In the genomic region with DNA sequence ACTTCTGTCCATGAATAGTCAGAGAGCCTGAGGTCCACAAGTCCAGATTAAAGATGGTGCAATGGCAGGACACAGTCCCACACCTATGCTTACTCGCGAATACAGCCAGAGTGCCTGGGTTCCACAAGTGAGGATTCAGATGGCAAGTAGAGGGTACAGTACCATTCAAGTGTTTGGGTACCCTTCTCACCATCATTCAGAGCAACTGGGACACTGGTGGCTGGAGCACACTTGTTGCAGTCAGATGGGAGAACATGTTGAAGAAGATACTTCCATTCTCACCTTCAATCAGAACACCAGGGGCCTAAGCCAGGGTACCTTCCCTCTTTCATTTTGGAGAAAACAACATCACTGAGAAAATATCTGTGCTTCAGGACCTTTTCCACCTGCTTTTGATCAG, we compare ENCODE assay signal across 35 cellular contexts.
"Had no signal": no experiment of that assay in that cellular context is flagged by ENCODE, and none has a peak within 500 bp of the region (broad histone marks: within the 10 kb centered on the region; RNA-seq: fewer than 3 reads in every experiment).

No MANE protein-coding gene starts in this region.

- H3K36me3 ChIP-seq: adrenal gland, brain microvascular endothelial cell, breast epithelium had no signal

- H3K27ac ChIP-seq: adrenal gland, body of pancreas, brain microvascular endothelial cell, breast epithelium, VCaP had no signal

- DNase-seq: activated B cell treated with CpG ODN at 0.5 μM for 24 hours; activated CD4-positive, alpha-beta memory T cell treated with anti-CD3 and anti-CD28 coated beads for 36 hours; activated CD4-positive, alpha-beta T cell treated with anti-CD3 and anti-CD28 coated beads for 36 hours; activated CD4-positive, alpha-beta T cell treated with anti-CD3 and anti-CD28 coated beads for 48 hours; activated CD4-positive, alpha-beta T cell treated with anti-CD3 and anti-CD28 coated beads, Interleukin-2, amount 50 U/mL, for 1 hour; activated CD4-positive, alpha-beta T cell treated with anti-CD3 and anti-CD28 coated beads, Interleukin-2, amount 50 U/mL, for 4 hours; activated CD4-positive, CD25-positive, alpha-beta regulatory T cell treated with anti-CD3 and anti-CD28 coated beads, Interleukin-2, amount 50 U/mL, for 72 hours; activated CD8-positive, alpha-beta memory T cell treated with anti-CD3 and anti-CD28 coated beads, Interleukin-2, amount 50 U/mL, for 4 hours; activated CD8-positive, alpha-beta T cell treated with anti-CD3 and anti-CD28 coated beads for 36 hours; activated effector memory CD4-positive, alpha-beta T cell treated with anti-CD3 and anti-CD28 coated beads, Interleukin-2, amount 50 U/mL, for 16 hours; activated gamma-delta T cell treated with Interleukin-2 at 50 U/mL for 16 hours; activated naive CD4-positive, alpha-beta T cell; activated naive CD4-positive, alpha-beta T cell treated with anti-CD3 and anti-CD28 coated beads for 36 hours; activated naive CD4-positive, alpha-beta T cell treated with anti-CD3 and anti-CD28 coated beads, Interleukin-2, amount 50 U/mL, for 16 hours; activated naive CD8-positive, alpha-beta T cell treated with anti-CD3 and anti-CD28 coated beads for 36 hours; activated T-cell treated with anti-CD3 and anti-CD28 coated beads for 4 hours; activated T-cell treated with anti-CD3 and anti-CD28 coated beads, Interleukin-2, amount 50 U/mL, for 1 hour; activated T-cell treated with anti-CD3 and anti-CD28 coated beads, Interleukin-2, amount 50 U/mL, for 4 hours; activated T-cell treated with anti-CD3 and anti-CD28 coated beads, Interleukin-2, amount 50 U/mL, for 72 hours; adrenal gland; amniotic stem cell; aorta; body of pancreas; brain microvascular endothelial cell; central memory CD4-positive, alpha-beta T cell; T-helper 1 cell; T-helper 2 cell; T-helper 9 cell had no signal

- H3K4me3 Mint-ChIP-seq: activated B cell treated with CpG ODN at 0.5 μM for 24 hours; activated CD4-positive, alpha-beta memory T cell treated with anti-CD3 and anti-CD28 coated beads for 36 hours; activated CD4-positive, alpha-beta T cell treated with anti-CD3 and anti-CD28 coated beads for 36 hours; activated CD8-positive, alpha-beta T cell treated with anti-CD3 and anti-CD28 coated beads for 36 hours; activated naive CD4-positive, alpha-beta T cell treated with anti-CD3 and anti-CD28 coated beads for 36 hours; activated naive CD8-positive, alpha-beta T cell treated with anti-CD3 and anti-CD28 coated beads for 36 hours; activated T-cell treated with anti-CD3 and anti-CD28 coated beads, Interleukin-2, amount 50 U/mL, for 4 hours; activated T-cell treated with anti-CD3 and anti-CD28 coated beads, Interleukin-2, amount 50 U/mL, for 72 hours; activated T-helper 1 cell treated with anti-CD3 and anti-CD28 coated beads, Interleukin-12 subunit alpha, Interleukin-12 subunit beta, Interleukin-2, Interleukin-4 antibody, amounts not matched to agents 30 ng/mL and 10 ng/mL and 1 ng/mL, durations not matched to agents 14 hours and 24 hours and 36 hours; activated T-helper 17 cell treated with anti-CD3 and anti-CD28 coated beads, Interleukin-2, amount 50 U/mL, for 72 hours; T-helper 1 cell treated with Interleukin-12 subunit alpha and Interleukin-12 subunit beta and Interleukin-4 antibody, amounts not matched to agents 30 μg/mL and 1 μg/mL, for 36 hours; T-helper 2 cell treated with Interferon-gamma antibody and Interleukin-4, amounts not matched to agents 5 μg/mL and 100 μg/mL, for 36 hours had no signal

- H3K9me3 Mint-ChIP-seq: activated CD4-positive, alpha-beta memory T cell treated with anti-CD3 and anti-CD28 coated beads for 36 hours; activated CD8-positive, alpha-beta T cell treated with anti-CD3 and anti-CD28 coated beads for 36 hours; activated naive CD4-positive, alpha-beta T cell treated with anti-CD3 and anti-CD28 coated beads for 36 hours; activated naive CD8-positive, alpha-beta T cell treated with anti-CD3 and anti-CD28 coated beads for 36 hours; activated T-cell treated with anti-CD3 and anti-CD28 coated beads, Interleukin-2, amount 50 U/mL, for 4 hours; activated T-helper 1 cell treated with anti-CD3 and anti-CD28 coated beads, Interleukin-12 subunit alpha, Interleukin-12 subunit beta, Interleukin-2, Interleukin-4 antibody, amounts not matched to agents 30 ng/mL and 10 ng/mL and 1 ng/mL, durations not matched to agents 14 hours and 24 hours and 36 hours; activated T-helper 17 cell treated with anti-CD3 and anti-CD28 coated beads, Interleukin-2, amount 50 U/mL, for 72 hours; T-helper 2 cell treated with Interferon-gamma antibody and Interleukin-4, amounts not matched to agents 5 μg/mL and 100 μg/mL, for 36 hours had no signal

- H3K27me3 Mint-ChIP-seq: activated B cell treated with CpG ODN at 0.5 μM for 24 hours; activated CD4-positive, alpha-beta memory T cell treated with anti-CD3 and anti-CD28 coated beads for 36 hours; activated CD4-positive, alpha-beta T cell treated with anti-CD3 and anti-CD28 coated beads for 36 hours; activated CD8-positive, alpha-beta T cell treated with anti-CD3 and anti-CD28 coated beads for 36 hours; activated naive CD8-positive, alpha-beta T cell treated with anti-CD3 and anti-CD28 coated beads for 36 hours; activated T-helper 17 cell treated with anti-CD3 and anti-CD28 coated beads, Interleukin-2, amount 50 U/mL, for 72 hours had no signal

- H3K4me3 ChIP-seq: adrenal gland, body of pancreas, breast epithelium had no signal

- H3K27me3 ChIP-seq: adrenal gland, body of pancreas, brain microvascular endothelial cell, breast epithelium had no signal

- H3K4me1 ChIP-seq: adrenal gland, body of pancreas, breast epithelium had no signal

- H3K9me3 ChIP-seq: adrenal gland, body of pancreas, breast epithelium had no signal

- H3K4me1 Mint-ChIP-seq: activated CD4-positive, alpha-beta T cell treated with anti-CD3 and anti-CD28 coated beads for 36 hours; activated naive CD8-positive, alpha-beta T cell treated with anti-CD3 and anti-CD28 coated beads for 36 hours; activated T-helper 17 cell treated with anti-CD3 and anti-CD28 coated beads, Interleukin-2, amount 50 U/mL, for 72 hours had no signal

- H3K27ac Mint-ChIP-seq: activated B cell treated with CpG ODN at 0.5 μM for 24 hours; activated CD4-positive, alpha-beta memory T cell treated with anti-CD3 and anti-CD28 coated beads for 36 hours; activated CD4-positive, alpha-beta T cell treated with anti-CD3 and anti-CD28 coated beads for 36 hours; activated CD8-positive, alpha-beta T cell treated with anti-CD3 and anti-CD28 coated beads for 36 hours; activated naive CD4-positive, alpha-beta T cell treated with anti-CD3 and anti-CD28 coated beads for 36 hours; activated naive CD4-positive, alpha-beta T cell treated with anti-CD3 and anti-CD28 coated beads, Interleukin-2, amount 50 U/mL, for 72 hours; activated naive CD8-positive, alpha-beta T cell treated with anti-CD3 and anti-CD28 coated beads for 36 hours; activated T-cell treated with anti-CD3 and anti-CD28 coated beads, Interleukin-2, amount 50 U/mL, for 72 hours; activated T-helper 1 cell treated with anti-CD3 and anti-CD28 coated beads, Interleukin-12 subunit alpha, Interleukin-12 subunit beta, Interleukin-2, Interleukin-4 antibody, amounts not matched to agents 30 ng/mL and 10 ng/mL and 1 ng/mL, durations not matched to agents 14 hours and 24 hours and 36 hours; activated T-helper 17 cell treated with anti-CD3 and anti-CD28 coated beads, Interleukin-2, amount 50 U/mL, for 72 hours; T-helper 1 cell treated with Interleukin-12 subunit alpha and Interleukin-12 subunit beta and Interleukin-4 antibody, amounts not matched to agents 30 μg/mL and 1 μg/mL, for 36 hours; T-helper 2 cell treated with Interferon-gamma antibody and Interleukin-4, amounts not matched to agents 5 μg/mL and 100 μg/mL, for 36 hours had no signal
